1 cellular context compared by ENCODE assay signal in genomic region chr11:67422894-67423293, GRCh38.
TF ChIP-seq lines count a peak whose summit lies in the region.

No MANE protein-coding gene starts in this region.

TF ChIP-seq in H1, 55 proteins besides CTCF, POLR2A, EP300 and RAD21:
- TF ChIP-seq RFX5 (IDR thresholded peaks at IDR 0.05; ENCODE audit: borderline replicate concordance, low read depth, low read length) (no peak), NRF1 (IDR thresholded peaks at IDR 0.05; ENCODE audit: low read depth, low read length) (no peak), JUN (IDR thresholded peaks at IDR 0.05; ENCODE audit: low read depth, low read length) (no peak), SP1 (IDR thresholded peaks at IDR 0.05; ENCODE audit: low read depth, low read length) (no peak), SIN3A (conservative IDR thresholded peaks at IDR 0.05 in 1 of 2, IDR thresholded peaks at IDR 0.05 in 1 of 2; ENCODE audit: low read depth in 1 of 2, low read length in 2 of 2) (no peak), BRCA1 (IDR thresholded peaks at IDR 0.05; ENCODE audit: low read depth, low read length) (no peak), CHD2 (IDR thresholded peaks at IDR 0.05; ENCODE audit: low read length) (no peak), HDAC2 (IDR thresholded peaks at IDR 0.05; ENCODE audit: borderline replicate concordance in 1 of 2, low read depth in 2 of 2, low read length in 2 of 2) (no peak)
